Comparison of ENCODE assay signal across 1 cellular context in genomic region chr5:72456391-72457060, GRCh38.
TF ChIP-seq lines count a peak whose summit lies in the region.

No MANE protein-coding gene starts in this region.

TF ChIP-seq in HEK293T, 16 proteins besides CTCF, POLR2A, EP300 and RAD21 (continued from another document):
- TF ChIP-seq, protein P1, sequence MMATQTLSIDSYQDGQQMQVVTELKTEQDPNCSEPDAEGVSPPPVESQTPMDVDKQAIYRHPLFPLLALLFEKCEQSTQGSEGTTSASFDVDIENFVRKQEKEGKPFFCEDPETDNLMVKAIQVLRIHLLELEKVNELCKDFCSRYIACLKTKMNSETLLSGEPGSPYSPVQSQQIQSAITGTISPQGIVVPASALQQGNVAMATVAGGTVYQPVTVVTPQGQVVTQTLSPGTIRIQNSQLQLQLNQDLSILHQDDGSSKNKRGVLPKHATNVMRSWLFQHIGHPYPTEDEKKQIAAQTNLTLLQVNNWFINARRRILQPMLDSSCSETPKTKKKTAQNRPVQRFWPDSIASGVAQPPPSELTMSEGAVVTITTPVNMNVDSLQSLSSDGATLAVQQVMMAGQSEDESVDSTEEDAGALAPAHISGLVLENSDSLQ (IDR thresholded peaks at IDR 0.05) = peak; percentile 47; the same call in 1 of the 2 replicates
